In genomic region chr10:124428207-124428777, GRCh38 we compare ENCODE assay signal across 1 cellular context.
TF ChIP-seq lines count a peak whose summit lies in the region.

No MANE protein-coding gene starts in this region.

TF ChIP-seq in K562, 482 proteins besides CTCF, POLR2A, EP300 and RAD21:
- TF ChIP-seq, protein P1, sequence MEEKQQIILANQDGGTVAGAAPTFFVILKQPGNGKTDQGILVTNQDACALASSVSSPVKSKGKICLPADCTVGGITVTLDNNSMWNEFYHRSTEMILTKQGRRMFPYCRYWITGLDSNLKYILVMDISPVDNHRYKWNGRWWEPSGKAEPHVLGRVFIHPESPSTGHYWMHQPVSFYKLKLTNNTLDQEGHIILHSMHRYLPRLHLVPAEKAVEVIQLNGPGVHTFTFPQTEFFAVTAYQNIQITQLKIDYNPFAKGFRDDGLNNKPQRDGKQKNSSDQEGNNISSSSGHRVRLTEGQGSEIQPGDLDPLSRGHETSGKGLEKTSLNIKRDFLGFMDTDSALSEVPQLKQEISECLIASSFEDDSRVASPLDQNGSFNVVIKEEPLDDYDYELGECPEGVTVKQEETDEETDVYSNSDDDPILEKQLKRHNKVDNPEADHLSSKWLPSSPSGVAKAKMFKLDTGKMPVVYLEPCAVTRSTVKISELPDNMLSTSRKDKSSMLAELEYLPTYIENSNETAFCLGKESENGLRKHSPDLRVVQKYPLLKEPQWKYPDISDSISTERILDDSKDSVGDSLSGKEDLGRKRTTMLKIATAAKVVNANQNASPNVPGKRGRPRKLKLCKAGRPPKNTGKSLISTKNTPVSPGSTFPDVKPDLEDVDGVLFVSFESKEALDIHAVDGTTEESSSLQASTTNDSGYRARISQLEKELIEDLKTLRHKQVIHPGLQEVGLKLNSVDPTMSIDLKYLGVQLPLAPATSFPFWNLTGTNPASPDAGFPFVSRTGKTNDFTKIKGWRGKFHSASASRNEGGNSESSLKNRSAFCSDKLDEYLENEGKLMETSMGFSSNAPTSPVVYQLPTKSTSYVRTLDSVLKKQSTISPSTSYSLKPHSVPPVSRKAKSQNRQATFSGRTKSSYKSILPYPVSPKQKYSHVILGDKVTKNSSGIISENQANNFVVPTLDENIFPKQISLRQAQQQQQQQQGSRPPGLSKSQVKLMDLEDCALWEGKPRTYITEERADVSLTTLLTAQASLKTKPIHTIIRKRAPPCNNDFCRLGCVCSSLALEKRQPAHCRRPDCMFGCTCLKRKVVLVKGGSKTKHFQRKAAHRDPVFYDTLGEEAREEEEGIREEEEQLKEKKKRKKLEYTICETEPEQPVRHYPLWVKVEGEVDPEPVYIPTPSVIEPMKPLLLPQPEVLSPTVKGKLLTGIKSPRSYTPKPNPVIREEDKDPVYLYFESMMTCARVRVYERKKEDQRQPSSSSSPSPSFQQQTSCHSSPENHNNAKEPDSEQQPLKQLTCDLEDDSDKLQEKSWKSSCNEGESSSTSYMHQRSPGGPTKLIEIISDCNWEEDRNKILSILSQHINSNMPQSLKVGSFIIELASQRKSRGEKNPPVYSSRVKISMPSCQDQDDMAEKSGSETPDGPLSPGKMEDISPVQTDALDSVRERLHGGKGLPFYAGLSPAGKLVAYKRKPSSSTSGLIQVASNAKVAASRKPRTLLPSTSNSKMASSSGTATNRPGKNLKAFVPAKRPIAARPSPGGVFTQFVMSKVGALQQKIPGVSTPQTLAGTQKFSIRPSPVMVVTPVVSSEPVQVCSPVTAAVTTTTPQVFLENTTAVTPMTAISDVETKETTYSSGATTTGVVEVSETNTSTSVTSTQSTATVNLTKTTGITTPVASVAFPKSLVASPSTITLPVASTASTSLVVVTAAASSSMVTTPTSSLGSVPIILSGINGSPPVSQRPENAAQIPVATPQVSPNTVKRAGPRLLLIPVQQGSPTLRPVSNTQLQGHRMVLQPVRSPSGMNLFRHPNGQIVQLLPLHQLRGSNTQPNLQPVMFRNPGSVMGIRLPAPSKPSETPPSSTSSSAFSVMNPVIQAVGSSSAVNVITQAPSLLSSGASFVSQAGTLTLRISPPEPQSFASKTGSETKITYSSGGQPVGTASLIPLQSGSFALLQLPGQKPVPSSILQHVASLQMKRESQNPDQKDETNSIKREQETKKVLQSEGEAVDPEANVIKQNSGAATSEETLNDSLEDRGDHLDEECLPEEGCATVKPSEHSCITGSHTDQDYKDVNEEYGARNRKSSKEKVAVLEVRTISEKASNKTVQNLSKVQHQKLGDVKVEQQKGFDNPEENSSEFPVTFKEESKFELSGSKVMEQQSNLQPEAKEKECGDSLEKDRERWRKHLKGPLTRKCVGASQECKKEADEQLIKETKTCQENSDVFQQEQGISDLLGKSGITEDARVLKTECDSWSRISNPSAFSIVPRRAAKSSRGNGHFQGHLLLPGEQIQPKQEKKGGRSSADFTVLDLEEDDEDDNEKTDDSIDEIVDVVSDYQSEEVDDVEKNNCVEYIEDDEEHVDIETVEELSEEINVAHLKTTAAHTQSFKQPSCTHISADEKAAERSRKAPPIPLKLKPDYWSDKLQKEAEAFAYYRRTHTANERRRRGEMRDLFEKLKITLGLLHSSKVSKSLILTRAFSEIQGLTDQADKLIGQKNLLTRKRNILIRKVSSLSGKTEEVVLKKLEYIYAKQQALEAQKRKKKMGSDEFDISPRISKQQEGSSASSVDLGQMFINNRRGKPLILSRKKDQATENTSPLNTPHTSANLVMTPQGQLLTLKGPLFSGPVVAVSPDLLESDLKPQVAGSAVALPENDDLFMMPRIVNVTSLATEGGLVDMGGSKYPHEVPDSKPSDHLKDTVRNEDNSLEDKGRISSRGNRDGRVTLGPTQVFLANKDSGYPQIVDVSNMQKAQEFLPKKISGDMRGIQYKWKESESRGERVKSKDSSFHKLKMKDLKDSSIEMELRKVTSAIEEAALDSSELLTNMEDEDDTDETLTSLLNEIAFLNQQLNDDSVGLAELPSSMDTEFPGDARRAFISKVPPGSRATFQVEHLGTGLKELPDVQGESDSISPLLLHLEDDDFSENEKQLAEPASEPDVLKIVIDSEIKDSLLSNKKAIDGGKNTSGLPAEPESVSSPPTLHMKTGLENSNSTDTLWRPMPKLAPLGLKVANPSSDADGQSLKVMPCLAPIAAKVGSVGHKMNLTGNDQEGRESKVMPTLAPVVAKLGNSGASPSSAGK (IDR thresholded peaks at IDR 0.05): no peak
- TF ChIP-seq CBFB (CRISPR knock-in tag; IDR thresholded peaks at IDR 0.05): no peak
- no peak for TF ChIP-seq SLC30A9 (CRISPR knock-in tag; IDR thresholded peaks at IDR 0.05)
- no peak for TF ChIP-seq SFPQ (IDR thresholded peaks at IDR 0.05; ENCODE audit: low read depth, low read length)
- TF ChIP-seq CGGBP1 (CRISPR knock-in tag; IDR thresholded peaks at IDR 0.05): no peak
- no peak for TF ChIP-seq RCOR1 (IDR thresholded peaks at IDR 0.05; ENCODE audit: borderline replicate concordance in 1 of 2, low read depth in 2 of 2, low read length in 2 of 2)
- no peak for TF ChIP-seq SOX6 (IDR thresholded peaks at IDR 0.05)
- TF ChIP-seq, protein P2, sequence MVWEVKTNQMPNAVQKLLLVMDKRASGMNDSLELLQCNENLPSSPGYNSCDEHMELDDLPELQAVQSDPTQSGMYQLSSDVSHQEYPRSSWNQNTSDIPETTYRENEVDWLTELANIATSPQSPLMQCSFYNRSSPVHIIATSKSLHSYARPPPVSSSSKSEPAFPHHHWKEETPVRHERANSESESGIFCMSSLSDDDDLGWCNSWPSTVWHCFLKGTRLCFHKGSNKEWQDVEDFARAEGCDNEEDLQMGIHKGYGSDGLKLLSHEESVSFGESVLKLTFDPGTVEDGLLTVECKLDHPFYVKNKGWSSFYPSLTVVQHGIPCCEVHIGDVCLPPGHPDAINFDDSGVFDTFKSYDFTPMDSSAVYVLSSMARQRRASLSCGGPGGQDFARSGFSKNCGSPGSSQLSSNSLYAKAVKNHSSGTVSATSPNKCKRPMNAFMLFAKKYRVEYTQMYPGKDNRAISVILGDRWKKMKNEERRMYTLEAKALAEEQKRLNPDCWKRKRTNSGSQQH (CRISPR knock-in tag; IDR thresholded peaks at IDR 0.05): no peak
- TF ChIP-seq, protein P3, sequence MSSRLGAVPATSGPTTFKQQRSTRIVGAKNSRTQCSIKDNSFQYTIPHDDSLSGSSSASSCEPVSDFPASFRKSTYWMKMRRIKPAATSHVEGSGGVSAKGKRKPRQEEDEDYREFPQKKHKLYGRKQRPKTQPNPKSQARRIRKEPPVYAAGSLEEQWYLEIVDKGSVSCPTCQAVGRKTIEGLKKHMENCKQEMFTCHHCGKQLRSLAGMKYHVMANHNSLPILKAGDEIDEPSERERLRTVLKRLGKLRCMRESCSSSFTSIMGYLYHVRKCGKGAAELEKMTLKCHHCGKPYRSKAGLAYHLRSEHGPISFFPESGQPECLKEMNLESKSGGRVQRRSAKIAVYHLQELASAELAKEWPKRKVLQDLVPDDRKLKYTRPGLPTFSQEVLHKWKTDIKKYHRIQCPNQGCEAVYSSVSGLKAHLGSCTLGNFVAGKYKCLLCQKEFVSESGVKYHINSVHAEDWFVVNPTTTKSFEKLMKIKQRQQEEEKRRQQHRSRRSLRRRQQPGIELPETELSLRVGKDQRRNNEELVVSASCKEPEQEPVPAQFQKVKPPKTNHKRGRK (tag; IDR thresholded peaks at IDR 0.05): no peak
- no peak for TF ChIP-seq ZNF644 (tag; IDR thresholded peaks at IDR 0.05; ENCODE audit: low read depth)
- TF ChIP-seq PURB (CRISPR knock-in tag; IDR thresholded peaks at IDR 0.05; ENCODE audit: low read depth): no peak
- no peak for TF ChIP-seq CBX3 (IDR thresholded peaks at IDR 0.05; ENCODE audit: borderline replicate concordance in 1 of 2, low read length in 2 of 2)
